ENCODE assay signal across 9 cellular contexts in genomic region chr6:53309897-53310291, GRCh38. TPM values are rescaled to one million over a fixed set of nuclear protein-coding genes. Genes with fewer than 3 reads are reported as not detected.
A peak's percentile ranks its signal among the peaks of the same experiment; 100 is the strongest.
DNase-seq lines count a peak whose midpoint lies in the region; ATAC-seq and TF ChIP-seq lines count a peak whose summit lies in the region.
"Had no signal": no experiment of that assay in that cellular context is flagged by ENCODE, and none has a peak within 500 bp of the region (broad histone marks: within the 10 kb centered on the region; RNA-seq: fewer than 3 reads in every experiment).

No MANE protein-coding gene starts in this region.

- peak overlapping the region; percentile 69 for H3K27ac Mint-ChIP-seq in CD4-positive, alpha-beta T cell
- H3K27ac Mint-ChIP-seq in effector memory CD8-positive, alpha-beta T cell, result peak overlapping the region; percentile 89 to 95

- H3K4me1 Mint-ChIP-seq in CD4-positive, alpha-beta T cell (ENCODE audit: low read depth), result peaks cover 86% of the 10 kb centered on the region
- peaks cover 69 to 77% of the 10 kb centered on the region in 2 donors for H3K4me1 Mint-ChIP-seq in effector memory CD8-positive, alpha-beta T cell (ENCODE audit: low read depth in 2 of 2)

- H3K27me3 ChIP-seq in CD4-positive, alpha-beta T cell (ENCODE audit: control insufficient read depth, insufficient read depth, low read length), result no peaks in the 10 kb centered on the region
- H3K27me3 ChIP-seq: vagina had no signal

- CTCF ChIA-PET in CD4-positive, alpha-beta T cell (lab: Charles Lee), result interaction anchor here (0.9 kb wide), 2 partner anchors 13 to 22 kb away, joined by 3 read pairs; no protein-coding TSS in a partner anchor

- no peak for ATAC-seq in CD4-positive, alpha-beta T cell (ENCODE audit: poor library complexity)
- ATAC-seq in GM21423 (IDR thresholded peaks at IDR 0.05; ENCODE audit: unreplicated experiment), result peak; percentile 1
- ATAC-seq in effector memory CD8-positive, alpha-beta T cell (replicated peaks), result no peak
- no peak for ATAC-seq in HG02798 (IDR thresholded peaks at IDR 0.05; ENCODE audit: poor library complexity, unreplicated experiment)
- ATAC-seq in GM21360 (IDR thresholded peaks at IDR 0.05; ENCODE audit: unreplicated experiment), result no peak

- POLR2A ChIA-PET in CD4-positive, alpha-beta T cell (lab: Charles Lee), result interaction anchor here (0.9 to 4.6 kb wide), 7 partner anchors 9 to 50 kb away, joined by 3 to 32 read pairs (median 8); partner anchors contain the start of gene ELOVL5

- no peak for TF ChIP-seq CTCF in CD4-positive, alpha-beta T cell (IDR thresholded peaks at IDR 0.05)

- H3K36me3 Mint-ChIP-seq in CD4-positive, alpha-beta T cell (ENCODE audit: low read depth), result peaks cover 4% of the 10 kb centered on the region
- peaks cover 15% of the 10 kb centered on the region for H3K36me3 Mint-ChIP-seq in effector memory CD8-positive, alpha-beta T cell (ENCODE audit: insufficient read depth)

- no peaks in the 10 kb centered on the region for H3K9me3 ChIP-seq in CD4-positive, alpha-beta T cell (ENCODE audit: control insufficient read depth, low read length)
- H3K9me3 ChIP-seq: vagina had no signal

- no peaks in the 10 kb centered on the region for H3K9me3 Mint-ChIP-seq in CD4-positive, alpha-beta T cell
- H3K9me3 Mint-ChIP-seq in effector memory CD8-positive, alpha-beta T cell, result no peaks in the 10 kb centered on the region

- peak overlapping the region; percentile 44 for H3K4me3 Mint-ChIP-seq in CD4-positive, alpha-beta T cell
- H3K4me3 Mint-ChIP-seq in effector memory CD8-positive, alpha-beta T cell, result peak overlapping the region; percentile 56 to 64

- H3K27ac ChIP-seq in CD4-positive, alpha-beta T cell (ENCODE audit: low read depth, low read length), result no peak overlapping the region
- H3K27ac ChIP-seq: vagina had no signal

- H3K27me3 Mint-ChIP-seq in CD4-positive, alpha-beta T cell, result no peaks in the 10 kb centered on the region
- no peaks in the 10 kb centered on the region for H3K27me3 Mint-ChIP-seq in effector memory CD8-positive, alpha-beta T cell

- intact Hi-C loops in CD4-positive, alpha-beta T cell (cut with DNase I, micrococcal nuclease), result no loop called here

- no peak for DNase-seq in CD4-positive, alpha-beta T cell
- DNase-seq in NOMO-1 (lab: John Stamatoyannopoulos, UW; ENCODE audit: unreplicated experiment in 2 of 2) (peak; percentile 55 to 82), OCI-M2 (lab: John Stamatoyannopoulos, UW; ENCODE audit: unreplicated experiment) (no peak), GDM1 (lab: John Stamatoyannopoulos, UW) (no peak)
- no peak for DNase-seq in effector memory CD8-positive, alpha-beta T cell

RNA-seq across cellular contexts. Expression of gene ELOVL5, which starts 38.9 kb away (rescaled TPM):
- 10 to 100 TPM; 78.0 to 86.8 TPM for total RNA-seq in CD4-positive, alpha-beta T cell

Comparison
In these comparisons a context has a peak if more than half of its experiments do, and no peak if none do; other contexts are left out.
1. DNase-seq: peak in NOMO-1 (2 of 2); none in CD4-positive, alpha-beta T cell (0 of 10), effector memory CD8-positive, alpha-beta T cell (0 of 3), OCI-M2 (single experiment) and GDM1 (single experiment).